ENCODE assay signal across 8 cellular contexts in the genomic region with DNA sequence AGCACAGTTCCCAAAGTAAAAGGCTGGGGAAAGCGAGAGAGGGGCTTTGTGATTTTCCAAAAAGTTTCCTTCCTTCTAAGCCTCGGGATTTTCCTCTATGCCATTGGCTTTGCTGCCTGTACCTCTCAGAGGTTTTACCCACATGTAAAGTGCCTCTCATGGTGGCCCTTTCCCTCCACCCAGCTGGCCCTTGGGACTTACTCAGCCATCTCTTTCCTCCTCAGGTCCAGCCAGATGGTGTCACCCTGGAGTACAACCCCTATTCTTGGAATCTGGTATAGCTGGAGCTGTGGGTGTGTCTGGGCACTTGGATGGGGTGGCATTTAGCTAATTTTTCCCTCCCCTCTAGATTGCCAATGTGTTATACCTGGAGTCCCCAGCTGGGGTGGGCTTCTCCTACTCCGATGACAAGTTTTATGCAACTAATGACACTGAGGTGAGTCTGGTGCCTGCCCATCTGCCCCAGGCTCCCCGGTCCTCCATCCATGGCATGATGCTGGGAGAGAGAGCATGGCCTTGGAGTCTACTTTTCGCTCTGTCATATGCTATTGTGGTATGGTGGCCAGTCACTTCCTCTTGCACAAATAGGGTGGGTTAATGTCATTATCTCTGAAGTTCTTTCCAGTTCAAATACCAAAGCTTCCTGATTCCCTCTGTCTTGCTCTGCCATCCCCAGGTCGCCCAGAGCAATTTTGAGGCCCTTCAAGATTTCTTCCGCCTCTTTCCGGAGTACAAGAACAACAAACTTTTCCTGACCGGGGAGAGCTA.
DNase-seq lines count a peak whose midpoint lies in the region; ATAC-seq and TF ChIP-seq lines count a peak whose summit lies in the region.

No MANE protein-coding gene starts in this region.

- H3K36me3 ChIP-seq in SK-N-MC (ENCODE audit: insufficient read depth, low read length) (peaks cover 2% of the 10 kb centered on the region; the same call in 1 of the 2 replicates), neuron (ENCODE audit: insufficient read depth, low read length) (peaks cover 23% of the 10 kb centered on the region)

- TF ChIP-seq CTCF in 22Rv1 (IDR thresholded peaks at IDR 0.05) (peak; percentile 13; the same call in 1 of the 2 replicates), GM10248 (IDR thresholded peaks at IDR 0.05; ENCODE audit: control extremely low read depth, extremely low read depth, low read depth, missing control alignments) (peak; percentile 5)

- H3K27ac ChIP-seq in 22Rv1 (no peak overlapping the region), SK-N-MC (no peak overlapping the region)

- H3K9me3 ChIP-seq in SK-N-MC (ENCODE audit: low read depth, low read length): no peaks in the 10 kb centered on the region
- no peaks in the 10 kb centered on the region for H3K9me3 ChIP-seq in neuron (ENCODE audit: low read length)

- no peak for TF ChIP-seq POLR2A in erythroblast (IDR thresholded peaks at IDR 0.05; ENCODE audit: low read length)

- DNase-seq in GM10248 (ENCODE audit: extremely low spot score) (no peak), SK-N-MC (ENCODE audit: low read depth, low spot score) (no peak), erythroblast (lab: John Stamatoyannopoulos, UW) (peak; percentile 21 to 54), NCI-H2171 (lab: John Stamatoyannopoulos, UW) (no peak), NCI-H1092 treated with DMSO at 0.1 percent for 48 hours (lab: John Stamatoyannopoulos, UW) (no peak)

- H3K9ac ChIP-seq in SK-N-MC (ENCODE audit: insufficient read length): peak overlapping the region; percentile 93

- H3K4me3 ChIP-seq in SK-N-MC (peak overlapping the region; percentile 99), neuron (ENCODE audit: low read length) (peak overlapping the region; percentile 68)

- no peaks in the 10 kb centered on the region for H3K27me3 ChIP-seq in neuron (ENCODE audit: insufficient read depth, low read length)

- CTCF ChIA-PET in GM10248 (lab: Yijun Ruan, JAX): interaction anchor here (0.8 to 1.7 kb wide), 7 partner anchors 10 to 92 kb away, joined by 3 to 8 read pairs (median 3); no protein-coding TSS in a partner anchor

- peaks cover 26% of the 10 kb centered on the region for H3K4me1 ChIP-seq in neuron (ENCODE audit: insufficient read depth, low read length)

- no peak overlapping the region for H2AFZ ChIP-seq in neuron (ENCODE audit: low read depth, low read length)

- no peak for ATAC-seq in GM21526 (IDR thresholded peaks at IDR 0.05; ENCODE audit: low FRiP score, unreplicated experiment)

- POLR2A ChIA-PET in GM10248 (lab: Yijun Ruan, JAX): interaction anchor here (1.1 to 2.3 kb wide), 3 partner anchors 10 to 12 kb away, joined by 4 to 7 read pairs (median 6); a partner anchor contains a TSS

Comparison
In these comparisons a context has a peak if more than half of its experiments do, and no peak if none do; other contexts are left out.
1. DNase-seq: peak in erythroblast (2 of 2); none in GM10248 (single experiment), SK-N-MC (single experiment), NCI-H2171 (single experiment) and NCI-H1092 treated with DMSO at 0.1 percent for 48 hours (single experiment).